ENCODE assay signal across 16 cellular contexts in the genomic region with DNA sequence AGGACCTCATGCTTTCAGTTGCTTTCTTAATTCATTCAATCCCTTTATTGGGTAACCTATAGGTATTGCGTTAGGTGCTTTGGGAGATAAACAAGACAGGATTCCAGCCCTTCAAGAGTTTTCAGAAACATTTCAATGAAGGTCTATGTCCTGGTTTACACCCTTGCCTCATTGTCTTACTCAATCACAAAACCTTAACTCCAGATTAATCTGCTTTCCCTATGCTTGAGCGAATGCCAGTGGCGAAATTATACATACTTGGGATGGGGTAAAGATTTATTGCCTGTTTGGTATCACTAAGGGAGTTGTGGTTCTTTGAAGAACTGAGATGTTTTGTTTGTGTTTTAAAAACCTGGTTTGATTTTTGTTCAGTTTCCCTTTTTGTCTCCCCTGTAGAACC. TPM values are rescaled to one million over a fixed set of nuclear protein-coding genes. Genes with fewer than 3 reads are reported as not detected.
DNase-seq lines count a peak whose midpoint lies in the region; ATAC-seq, FAIRE-seq and TF ChIP-seq lines count a peak whose summit lies in the region.
"Had no signal": no experiment of that assay in that cellular context is flagged by ENCODE, and none has a peak within 500 bp of the region (broad histone marks: within the 10 kb centered on the region; RNA-seq: fewer than 3 reads in every experiment).

No MANE protein-coding gene starts in this region.

- H3F3A ChIP-seq in PC-3 (ENCODE audit: low read length, unreplicated experiment) = no peaks in the 10 kb centered on the region
- H3F3A ChIP-seq in PC-9 (ENCODE audit: insufficient read depth, low read depth) = 0 out of 2 replicates have a peak, but pooled peaks cover 5% of the 10 kb centered on the region

- H4K20me1 ChIP-seq in PC-3 (ENCODE audit: low read length) (no peaks in the 10 kb centered on the region), hepatocyte (ENCODE audit: insufficient read depth, poor library complexity, severe bottlenecking) (no peaks in the 10 kb centered on the region), PC-9 (ENCODE audit: insufficient read depth) (no peaks in the 10 kb centered on the region)

- no peak overlapping the region for H3K9ac ChIP-seq in PC-3 (ENCODE audit: low read length)

- BruUV-seq in PC-3 (replicated peaks; lab: Mats Ljungman, UMichigan) (no TSS peak), PC-9 (replicated peaks; lab: Mats Ljungman, UMichigan) (no TSS peak)

- H3K4me3 ChIP-seq in PC-3 (ENCODE audit: low read length) (no peak overlapping the region), hepatocyte (no peak overlapping the region), pancreas (no peak overlapping the region), PC-9 (no peak overlapping the region)
- H3K4me3 ChIP-seq: GM23338, SJCRH30 had no signal

- H3K4me1 ChIP-seq in PC-3 (ENCODE audit: insufficient read depth, low read length) = peaks cover 14% of the 10 kb centered on the region
- H3K4me1 ChIP-seq in hepatocyte (ENCODE audit: insufficient read depth) = peaks cover 9% of the 10 kb centered on the region
- H3K4me1 ChIP-seq in pancreas = peaks cover 19 to 26% (median 20%) of the 10 kb centered on the region in 3 donors
- H3K4me1 ChIP-seq in PC-9 (replicated peaks; ENCODE audit: insufficient read depth) = peaks cover 1% of the 10 kb centered on the region; the same call in 1 of the 2 replicates
- H3K4me1 ChIP-seq: SJCRH30 had no signal

- no peak for FAIRE-seq in pancreas (lab: Jason Lieb, UNC)

- CTCF ChIA-PET in PC-3 (lab: Charles Lee) (interaction anchor here (0.6 kb wide), 1 partner anchor 603 kb away, joined by 4 read pairs; no protein-coding TSS in a partner anchor), PC-9 (lab: Charles Lee) (no interaction called here)

- no peak for ATAC-seq in PC-3
- peak in 2 of 4 donors; percentile 3 to 16 for ATAC-seq in pancreas
- no peak for ATAC-seq in GM21360 (IDR thresholded peaks at IDR 0.05; ENCODE audit: unreplicated experiment)
- ATAC-seq: GM23338 had no signal

- H3K4me2 ChIP-seq in PC-3 (ENCODE audit: low read length) = peak overlapping the region; percentile 47
- peak overlapping the region; percentile 65 for H3K4me2 ChIP-seq in hepatocyte
- no peak overlapping the region for H3K4me2 ChIP-seq in PC-9
- H3K4me2 ChIP-seq: GM23338 had no signal

- H3K27me3 ChIP-seq in PC-3 (ENCODE audit: low read length) (no peaks in the 10 kb centered on the region), hepatocyte (no peaks in the 10 kb centered on the region), pancreas (no peaks in the 10 kb centered on the region), PC-9 (ENCODE audit: insufficient read depth, low read depth) (no peaks in the 10 kb centered on the region)
- H3K27me3 ChIP-seq: SJCRH30 had no signal

- TF ChIP-seq CTCF in PC-3 (conservative IDR thresholded peaks at IDR 0.05; ENCODE audit: low read depth, low read length) (no peak), hepatocyte (IDR thresholded peaks at IDR 0.05; ENCODE audit: poor library complexity) (no peak), pancreas (IDR thresholded peaks at IDR 0.05) (no peak), PC-9 (conservative IDR thresholded peaks at IDR 0.05) (no peak)

- H3K36me3 ChIP-seq in PC-3 (ENCODE audit: low read depth, low read length) = no peaks in the 10 kb centered on the region
- no peaks in the 10 kb centered on the region for H3K36me3 ChIP-seq in hepatocyte (replicated peaks; ENCODE audit: insufficient read depth, low read depth)
- H3K36me3 ChIP-seq in pancreas = no peaks in the 10 kb centered on the region
- H3K36me3 ChIP-seq in PC-9 (ENCODE audit: low read depth) = no peaks in the 10 kb centered on the region
- H3K36me3 ChIP-seq: SJCRH30 had no signal

- POLR2A ChIA-PET in PC-3 (lab: Charles Lee; ENCODE audit: unreplicated experiment) = no interaction called here
- POLR2A ChIA-PET in PC-9 (lab: Charles Lee; ENCODE audit: unreplicated experiment) = no interaction called here

- H2AFZ ChIP-seq in PC-3 (ENCODE audit: low read length) (no peak overlapping the region), hepatocyte (peak overlapping the region; percentile 4), PC-9 (no peak overlapping the region)
- H2AFZ ChIP-seq: GM23338 had no signal

- H3K9me3 ChIP-seq in PC-3 (ENCODE audit: low read length) (no peaks in the 10 kb centered on the region), hepatocyte (ENCODE audit: low read depth) (no peaks in the 10 kb centered on the region), pancreas (no peaks in the 10 kb centered on the region), PC-9 (ENCODE audit: insufficient read depth, low read depth) (no peaks in the 10 kb centered on the region)
- H3K9me3 ChIP-seq: SJCRH30 had no signal

- H3K27ac ChIP-seq in PC-3 (ENCODE audit: low read length) (no peak overlapping the region), hepatocyte (peak overlapping the region; percentile 8), pancreas (peak overlapping the region; percentile 36 to 88 (median 67)), PC-9 (no peak overlapping the region)
- H3K27ac ChIP-seq: SJCRH30 had no signal

- H3K9me2 ChIP-seq in PC-3 (replicated peaks; ENCODE audit: low read length) = no peaks in the 10 kb centered on the region
- H3K9me2 ChIP-seq in hepatocyte (replicated peaks; ENCODE audit: insufficient read depth) = no peaks in the 10 kb centered on the region
- no peaks in the 10 kb centered on the region; the same call in 1 of the 2 replicates for H3K9me2 ChIP-seq in PC-9 (ENCODE audit: insufficient read depth)

- 82% methylated on average over 3 of the region's 3 CpGs for WGBS in hepatocyte (ENCODE audit: low lambda C conversion rate, missing lambda C conversion rate)
- WGBS in pancreas, 2 donors = 53 to 62% methylated on average over 3 of the region's 3 CpGs

- H3K79me2 ChIP-seq in PC-3 (ENCODE audit: low read length) (no peaks in the 10 kb centered on the region), hepatocyte (no peaks in the 10 kb centered on the region), PC-9 (ENCODE audit: low read depth) (no peaks in the 10 kb centered on the region)

- DNase-seq in PC-3 = no peak
- DNase-seq in hepatocyte (ENCODE audit: low spot score) = no peak
- no peak for DNase-seq in pancreas
- DNase-seq in NCI-H2227 treated with DMSO at 0.1 percent for 48 hours (lab: John Stamatoyannopoulos, UW) = no peak
- no peak for DNase-seq in activated T-cell treated with anti-CD3 and anti-CD28 coated beads, Interleukin-2, amount 50 U/mL, for 48 hours
- DNase-seq in PC-9 = no peak
- DNase-seq: CD4-positive, alpha-beta T cell; DMS79; MV-4-11; NCI-H1417 treated with DMSO at 0.1 percent for 48 hours; NCI-H2029 treated with DMSO at 0.1 percent for 48 hours; NCI-H2171 treated with DMSO at 0.1 percent for 48 hours; NCI-H774; SJCRH30 had no signal

- intact Hi-C loops in PC-3 (cut with micrococcal nuclease) = no loop called here
- intact Hi-C loops in pancreas (cut with DNase I) = no loop called here
- intact Hi-C loops in PC-9 (cut with micrococcal nuclease; ENCODE audit: unreplicated experiment) = no loop called here

RNA-seq across cellular contexts. Expression of a gene that starts 6.1 kb away (rescaled TPM):
- total RNA-seq in PC-3 (2014; rRNA removed) (8.6 and 10.5 TPM in 2 replicates), hepatocyte (20.8 and 28.9 TPM in 2 replicates), pancreas (10 to 100 TPM; 29.7 to 66.8 (median 43.1) TPM), PC-9 (2021) (26.2 and 43.5 TPM in 2 replicates)
- polyA plus RNA-seq in hepatocyte (28.9 and 40.4 TPM in 2 replicates), pancreas (10 to 100 TPM in 1 of 2 donors, 1 to 10 TPM in 1; 6.8 to 12.9 TPM)

RNA-seq across cellular contexts. Expression of a gene that starts 58.0 kb away (rescaled TPM):
- total RNA-seq in PC-3 (2014; rRNA removed) (15.9 and 19.2 TPM in 2 replicates), hepatocyte (11.3 and 11.6 TPM in 2 replicates), pancreas (10 to 100 TPM in 2 of 6 donors, 1 to 10 TPM in 4; 8.0 to 13.8 (median 9.2) TPM), PC-9 (2021) (23.5 and 27.4 TPM in 2 replicates)
- polyA plus RNA-seq in hepatocyte (8.6 and 13.0 TPM in 2 replicates), pancreas (1 to 10 TPM; 3.4 to 3.6 TPM)

Comparison
In these comparisons a context has a peak if more than half of its experiments do, and no peak if none do; other contexts are left out.
1. H3K27ac ChIP-seq: peak in hepatocyte (single experiment) and pancreas (4 of 4); none in PC-3 (single experiment) and PC-9 (single experiment).